ENCODE assay signal across 25 cellular contexts in genomic region chr5:90968319-90968718, GRCh38.
A peak's percentile ranks its signal among the peaks of the same experiment; 100 is the strongest.
DNase-seq lines count a peak whose midpoint lies in the region; ATAC-seq and TF ChIP-seq lines count a peak whose summit lies in the region.
"Had no signal": no experiment of that assay in that cellular context is flagged by ENCODE, and none has a peak within 500 bp of the region (broad histone marks: within the 10 kb centered on the region; RNA-seq: fewer than 3 reads in every experiment).

No MANE protein-coding gene starts in this region.

- no peak for ATAC-seq in stimulated activated memory B cell treated with anti-CD40 and anti-IgM and Interleukin-4, amounts not matched to agents 10 μg/mL and 1 μg/mL and 100 μg/mL, for 72 hours
- no peak for ATAC-seq in naive thymus-derived CD8-positive, alpha-beta T cell
- ATAC-seq: activated T-helper 17 cell treated with anti-CD3 and anti-CD28 coated beads, Interleukin-2, amount 50 U/mL, for 72 hours; left lobe of liver; mucosa of descending colon; upper lobe of right lung had no signal

- H2AFZ ChIP-seq in GM23248 (no peak overlapping the region), mesenchymal stem cell (ENCODE audit: low read depth, low read length) (no peak overlapping the region)
- H2AFZ ChIP-seq: neural progenitor cell had no signal

- POLR2A ChIA-PET in naive thymus-derived CD8-positive, alpha-beta T cell (lab: Charles Lee): no interaction called here

- H3K79me2 ChIP-seq in GM23248 (ENCODE audit: insufficient read depth): no peaks in the 10 kb centered on the region

- H3K23ac ChIP-seq in mesenchymal stem cell (ENCODE audit: low read length in 2 of 2): no peak overlapping the region

- H3K9me2 ChIP-seq in GM23248 (ENCODE audit: insufficient read depth): no peaks in the 10 kb centered on the region

- no peak overlapping the region for H2BK120ac ChIP-seq in mesenchymal stem cell (ENCODE audit: low read depth, low read length)

- H3K14ac ChIP-seq in mesenchymal stem cell (ENCODE audit: low read length in 2 of 2): no peak overlapping the region

- H3K4me3 Mint-ChIP-seq in stimulated activated memory B cell treated with anti-CD40 and anti-IgM and Interleukin-4, amounts not matched to agents 10 μg/mL and 1 μg/mL and 100 μg/mL, for 72 hours: no peak overlapping the region
- H3K4me3 Mint-ChIP-seq in naive thymus-derived CD8-positive, alpha-beta T cell: no peak overlapping the region
- H3K4me3 Mint-ChIP-seq: activated CD4-positive, alpha-beta T cell treated with anti-CD3 and anti-CD28 coated beads, Interleukin-2, amount 10 ng/mL, durations not matched to agents 7 days and 5 days; activated T-helper 17 cell treated with anti-CD3 and anti-CD28 coated beads, Interleukin-2, amount 50 U/mL, for 72 hours; neural progenitor cell had no signal

- no peaks in the 10 kb centered on the region for H3F3A ChIP-seq in GM23248 (ENCODE audit: insufficient read depth)

- H3K9me3 ChIP-seq in GM23248 (ENCODE audit: low read depth) (no peaks in the 10 kb centered on the region), SJCRH30 (replicated peaks) (no peaks in the 10 kb centered on the region), mesenchymal stem cell (ENCODE audit: control insufficient read depth, low read length) (no peaks in the 10 kb centered on the region)
- H3K9me3 ChIP-seq: prostate gland, upper lobe of right lung had no signal

- no peak overlapping the region for H2BK15ac ChIP-seq in mesenchymal stem cell (ENCODE audit: low read depth, poor library complexity, severe bottlenecking)

- no peak overlapping the region for H3K9ac ChIP-seq in GM23248
- H3K9ac ChIP-seq in mesenchymal stem cell (ENCODE audit: low read length): no peak overlapping the region
- H3K9ac ChIP-seq: KMS-11, neural progenitor cell had no signal

- peaks cover 65% of the 10 kb centered on the region for H3K27me3 ChIP-seq in GM23248 (replicated peaks; ENCODE audit: insufficient read depth)
- H3K27me3 ChIP-seq in SJCRH30: no peaks in the 10 kb centered on the region
- peaks cover 0 to 14% of the 10 kb centered on the region in 2 experiments for H3K27me3 ChIP-seq in mesenchymal stem cell (ENCODE audit: control insufficient read depth in 1 of 2, insufficient read depth in 1 of 2, low read length in 2 of 2)
- H3K27me3 ChIP-seq: neural progenitor cell, upper lobe of right lung had no signal

- no peaks in the 10 kb centered on the region for H4K20me1 ChIP-seq in GM23248 (ENCODE audit: insufficient read depth)

- no peak overlapping the region for H3K4ac ChIP-seq in mesenchymal stem cell (ENCODE audit: low read depth in 1 of 2, low read length in 2 of 2)

- H4K91ac ChIP-seq in mesenchymal stem cell (ENCODE audit: low read length): no peak overlapping the region

- no peak overlapping the region for H2BK12ac ChIP-seq in mesenchymal stem cell (ENCODE audit: low read length in 2 of 2)

- no peaks in the 10 kb centered on the region for H3K36me3 Mint-ChIP-seq in stimulated activated memory B cell treated with anti-CD40 and anti-IgM and Interleukin-4, amounts not matched to agents 10 μg/mL and 1 μg/mL and 100 μg/mL, for 72 hours
- H3K36me3 Mint-ChIP-seq in naive thymus-derived CD8-positive, alpha-beta T cell: peaks cover 0 to 5% (median 5%) of the 10 kb centered on the region in 3 donors

- no peak overlapping the region for H3K4me2 ChIP-seq in GM23248 (ENCODE audit: unreplicated experiment)
- H3K4me2 ChIP-seq in mesenchymal stem cell (ENCODE audit: low read length, poor library complexity, severe bottlenecking): no peak overlapping the region
- H3K4me2 ChIP-seq: KMS-11, neural progenitor cell, smooth muscle cell had no signal

- H3K18ac ChIP-seq in mesenchymal stem cell (ENCODE audit: low read depth in 1 of 2, low read length in 2 of 2): no peak overlapping the region

- in situ Hi-C loops in GM23248 (cut with MboI): no loop called here

- no peak overlapping the region for H3K27ac Mint-ChIP-seq in stimulated activated memory B cell treated with anti-CD40 and anti-IgM and Interleukin-4, amounts not matched to agents 10 μg/mL and 1 μg/mL and 100 μg/mL, for 72 hours
- H3K27ac Mint-ChIP-seq in naive thymus-derived CD8-positive, alpha-beta T cell: no peak overlapping the region
- H3K27ac Mint-ChIP-seq: activated CD4-positive, alpha-beta T cell treated with anti-CD3 and anti-CD28 coated beads, Interleukin-2, amount 10 ng/mL, durations not matched to agents 7 days and 5 days; activated T-helper 17 cell treated with anti-CD3 and anti-CD28 coated beads, Interleukin-2, amount 50 U/mL, for 72 hours; neural progenitor cell had no signal

- H3K27ac ChIP-seq in GM23248: no peak overlapping the region
- H3K27ac ChIP-seq in SJCRH30: peak overlapping the region; percentile 12; the same call in 1 of the 2 replicates
- H3K27ac ChIP-seq in mesenchymal stem cell (ENCODE audit: low read length, poor library complexity, severe bottlenecking): no peak overlapping the region
- H3K27ac ChIP-seq: KMS-11, neural progenitor cell, prostate gland, upper lobe of right lung had no signal

- peaks cover 5% of the 10 kb centered on the region for H3K9me3 Mint-ChIP-seq in stimulated activated memory B cell treated with anti-CD40 and anti-IgM and Interleukin-4, amounts not matched to agents 10 μg/mL and 1 μg/mL and 100 μg/mL, for 72 hours
- peaks cover 0 to 16% (median 9%) of the 10 kb centered on the region in 9 donors for H3K9me3 Mint-ChIP-seq in naive thymus-derived CD8-positive, alpha-beta T cell

- H3K4me1 Mint-ChIP-seq in stimulated activated memory B cell treated with anti-CD40 and anti-IgM and Interleukin-4, amounts not matched to agents 10 μg/mL and 1 μg/mL and 100 μg/mL, for 72 hours: no peaks in the 10 kb centered on the region
- no peaks in the 10 kb centered on the region for H3K4me1 Mint-ChIP-seq in naive thymus-derived CD8-positive, alpha-beta T cell
- H3K4me1 Mint-ChIP-seq: activated CD4-positive, alpha-beta T cell treated with anti-CD3 and anti-CD28 coated beads, Interleukin-2, amount 10 ng/mL, durations not matched to agents 7 days and 5 days; activated T-helper 17 cell treated with anti-CD3 and anti-CD28 coated beads, Interleukin-2, amount 50 U/mL, for 72 hours; neural progenitor cell had no signal

- H3K27me3 Mint-ChIP-seq in stimulated activated memory B cell treated with anti-CD40 and anti-IgM and Interleukin-4, amounts not matched to agents 10 μg/mL and 1 μg/mL and 100 μg/mL, for 72 hours: peaks cover 24% of the 10 kb centered on the region
- H3K27me3 Mint-ChIP-seq in naive thymus-derived CD8-positive, alpha-beta T cell: peaks cover 9 to 43% (median 31%) of the 10 kb centered on the region in 5 donors

- no peak overlapping the region for H3K4me3 ChIP-seq in GM23248
- no peak overlapping the region for H3K4me3 ChIP-seq in SJCRH30
- H3K4me3 ChIP-seq in cardiac fibroblast (replicated peaks in 1 of 2; ENCODE audit: low read depth in 2 of 2, low read length in 2 of 2): no peak overlapping the region
- no peak overlapping the region for H3K4me3 ChIP-seq in mesenchymal stem cell (ENCODE audit: insufficient read depth in 1 of 2, low read depth in 1 of 2, low read length in 2 of 2)
- H3K4me3 ChIP-seq: mucosa of descending colon, neural progenitor cell, prostate gland, smooth muscle cell, upper lobe of right lung had no signal

- no peak overlapping the region for H2BK5ac ChIP-seq in mesenchymal stem cell (ENCODE audit: low read depth, low read length, poor library complexity, severe bottlenecking)

- no peak overlapping the region for H4K8ac ChIP-seq in mesenchymal stem cell (ENCODE audit: low read length)

- peak; percentile 9 for DNase-seq in GM23248
- peak in 1 of 2 experiments; percentile 19 for DNase-seq in SJCRH30
- DNase-seq in cardiac fibroblast (ENCODE audit: low read depth in 2 of 2): peak; percentile 17 to 62
- DNase-seq in mesenchymal stem cell: peak; percentile 44
- no peak for DNase-seq in SW 1271 (lab: John Stamatoyannopoulos, UW)
- no peak for DNase-seq in mesenteric fat pad (ENCODE audit: low spot score)
- no peak for DNase-seq in naive thymus-derived CD8-positive, alpha-beta T cell
- DNase-seq: activated CD4-positive, alpha-beta T cell treated with anti-CD3 and anti-CD28 coated beads, Interleukin-2, amount 10 ng/mL, durations not matched to agents 7 days and 5 days; AML-193; caudate nucleus; DMS79; mucosa of descending colon; NCI-H1417; NCI-H2107; NCI-H510A; stimulated activated CD4-positive, alpha-beta T cell treated with anti-CD3 and anti-CD28 coated beads, Interleukin-4, amount 100 ng/mL, for 1 hour; T-helper 1 cell; upper lobe of right lung had no signal

- TF ChIP-seq CTCF in cardiac fibroblast (IDR thresholded peaks at IDR 0.05; ENCODE audit: low read depth, low read length): no peak

- no peak overlapping the region for H2AK5ac ChIP-seq in mesenchymal stem cell (ENCODE audit: low read length, severe bottlenecking)

- no peaks in the 10 kb centered on the region for H3K36me3 ChIP-seq in GM23248 (ENCODE audit: low read depth)
- H3K36me3 ChIP-seq in SJCRH30: no peaks in the 10 kb centered on the region
- H3K36me3 ChIP-seq in mesenchymal stem cell (ENCODE audit: control insufficient read depth in 1 of 2, insufficient read depth in 2 of 2, low read depth in 1 of 2, low read length in 2 of 2): no peaks in the 10 kb centered on the region
- H3K36me3 ChIP-seq: prostate gland, upper lobe of right lung had no signal

- H3K4me1 ChIP-seq in GM23248 (ENCODE audit: insufficient read depth) (no peaks in the 10 kb centered on the region), SJCRH30 (peaks cover 15% of the 10 kb centered on the region), mesenchymal stem cell (ENCODE audit: control insufficient read depth, insufficient read depth, low read depth, low read length) (no peaks in the 10 kb centered on the region)
- H3K4me1 ChIP-seq: neural progenitor cell, prostate gland, upper lobe of right lung had no signal

- no peaks in the 10 kb centered on the region for H3K79me1 ChIP-seq in mesenchymal stem cell (replicated peaks; ENCODE audit: low read length, poor library complexity, severe bottlenecking)

Comparison
In these comparisons a context has a peak if more than half of its experiments do, and no peak if none do; other contexts are left out.
1. DNase-seq: peak in GM23248 (single experiment), cardiac fibroblast (2 of 2) and mesenchymal stem cell (single experiment); none in SW 1271 (0 of 2), mesenteric fat pad (single experiment) and naive thymus-derived CD8-positive, alpha-beta T cell (0 of 10).